Comparison of ENCODE assay signal across 21 cellular contexts in the genomic region with DNA sequence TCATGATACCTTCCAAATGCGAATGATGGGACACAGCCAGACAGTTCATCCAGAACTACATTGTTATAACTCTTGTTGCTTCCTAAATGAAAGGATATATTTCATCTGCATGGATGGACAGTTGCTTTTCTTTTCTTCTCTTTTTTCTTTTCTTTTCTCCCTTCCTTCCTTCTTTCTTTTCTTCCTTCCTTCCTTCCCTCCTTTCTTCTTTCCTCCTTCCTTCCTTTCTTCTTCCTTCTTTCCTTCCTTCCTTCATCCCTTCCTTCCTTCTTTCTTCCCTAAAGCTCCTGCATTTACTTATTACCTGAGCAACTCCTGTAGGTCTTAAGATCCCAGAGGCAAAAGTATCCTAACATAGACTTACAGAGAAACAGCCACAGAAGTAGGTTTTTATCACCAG.
"Had no signal": no experiment of that assay in that cellular context is flagged by ENCODE, and none has a peak within 500 bp of the region (broad histone marks: within the 10 kb centered on the region; RNA-seq: fewer than 3 reads in every experiment).

No MANE protein-coding gene starts in this region.

- H2AFZ ChIP-seq: hepatocyte had no signal

- H3K27me3 ChIP-seq: esophagus muscularis mucosa, foreskin keratinocyte, gastroesophageal sphincter, heart left ventricle, hepatocyte, left lung had no signal

- H3K27ac Mint-ChIP-seq: mesothelial cell of epicardium had no signal

- H3K79me2 ChIP-seq: hepatocyte had no signal

- DNase-seq: dermis blood vessel endothelial cell; dorsolateral prefrontal cortex; effector CD4-positive, alpha-beta T cell; effector memory CD4-positive, alpha-beta T cell; foreskin keratinocyte; heart left ventricle; hypothalamus; immature natural killer cell; islet precursor cell; kidney; kidney glomerular epithelial cell; left lung; left ventricle myocardium superior; lower lobe of right lung; mesenchymal stem cell; mucosa of descending colon had no signal

- H3K9me3 ChIP-seq: esophagus muscularis mucosa, gastroesophageal sphincter, heart left ventricle, left lung, lower lobe of right lung, mucosa of descending colon had no signal

- ATAC-seq: foreskin keratinocyte, gastroesophageal sphincter, heart left ventricle, left lung, left ventricle myocardium superior, lower lobe of right lung, mucosa of descending colon had no signal

- H3K36me3 ChIP-seq: esophagus muscularis mucosa, gastroesophageal sphincter, heart left ventricle, left lung, lower lobe of right lung had no signal

- H3K4me3 ChIP-seq: coronary artery, dorsolateral prefrontal cortex, esophagus muscularis mucosa, gastroesophageal sphincter, heart left ventricle, hepatocyte, left lung, lower lobe of right lung, mucosa of descending colon had no signal

- H3K4me1 Mint-ChIP-seq: mesothelial cell of epicardium had no signal

- H3K4me1 ChIP-seq: esophagus muscularis mucosa, foreskin keratinocyte, gastroesophageal sphincter, heart left ventricle, left lung, lower lobe of right lung had no signal

- H3K4me2 ChIP-seq: hepatocyte had no signal

- H3K36me3 Mint-ChIP-seq: mesothelial cell of epicardium had no signal

- H3K4me3 Mint-ChIP-seq: mesothelial cell of epicardium had no signal

- H3K27ac ChIP-seq: coronary artery, dorsolateral prefrontal cortex, esophagus muscularis mucosa, foreskin keratinocyte, gastroesophageal sphincter, heart left ventricle, hepatocyte, left lung, lower lobe of right lung had no signal
